Comparison of ENCODE assay signal across 8 cellular contexts in the genomic region with DNA sequence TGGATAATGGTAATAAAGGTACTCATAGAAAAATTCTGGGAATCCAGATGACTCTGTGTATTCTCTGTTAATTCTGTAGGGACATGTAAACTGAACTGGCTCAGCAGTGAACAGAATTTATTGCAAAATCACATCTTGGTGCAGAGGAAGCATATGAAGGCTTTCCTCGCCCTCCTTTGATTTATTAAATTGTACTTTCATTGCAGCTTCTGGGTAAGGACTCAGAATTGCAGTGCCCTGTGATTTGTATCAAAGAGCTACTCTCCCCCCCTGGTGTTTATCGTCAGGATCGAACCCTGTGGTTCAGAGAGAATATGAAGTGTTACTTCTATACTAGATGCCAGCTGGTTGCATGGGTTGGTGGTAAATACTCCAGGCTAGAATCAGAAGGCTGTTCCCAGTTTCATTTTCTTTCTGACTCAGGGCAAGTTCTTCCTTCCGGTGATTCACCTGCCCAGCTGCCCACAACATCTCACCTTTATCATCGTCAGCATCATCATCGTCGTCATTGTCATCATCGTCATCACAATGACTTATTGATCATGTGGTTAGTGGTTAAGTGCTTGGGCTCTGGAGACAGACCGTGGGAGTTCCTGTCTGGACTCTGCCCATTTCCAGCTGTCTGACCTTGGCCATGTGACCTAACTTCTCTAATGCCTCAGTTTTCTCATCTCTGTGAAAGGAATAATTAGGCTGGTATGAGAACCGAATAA.
DNase-seq lines count a peak whose midpoint lies in the region; ATAC-seq, FAIRE-seq and TF ChIP-seq lines count a peak whose summit lies in the region.

No MANE protein-coding gene starts in this region.

- dilution Hi-C loops in endothelial cell of umbilical vein (cut with MboI; ENCODE audit: extremely low pct_ligation_motif_present, low sequenced_read_pairs), result no loop called here

- H3K9me3 ChIP-seq in endothelial cell of umbilical vein (replicated peaks; ENCODE audit: control insufficient read depth, insufficient read depth, low read length), result no peaks in the 10 kb centered on the region

- TF ChIP-seq CTCF in endothelial cell of umbilical vein (IDR thresholded peaks at IDR 0.05; ENCODE audit: extremely low read depth in 1 of 2, insufficient read depth in 1 of 2, low read depth in 1 of 2, low read length in 2 of 2) (no peak), progenitor cell of endocrine pancreas (IDR thresholded peaks at IDR 0.05; ENCODE audit: unreplicated experiment) (no peak)

- DNase-seq in GM03348 (ENCODE audit: low spot score) (peak; percentile 57), endothelial cell of umbilical vein (ENCODE audit: low read depth, low spot score) (peak; percentile 64), NCI-H128 (lab: John Stamatoyannopoulos, UW; ENCODE audit: unreplicated experiment) (no peak), progenitor cell of endocrine pancreas (ENCODE audit: low spot score, unreplicated experiment) (no peak)
- peak; percentile 40 to 85 for DNase-seq in activated CD4-positive, alpha-beta T cell treated with anti-CD3 and anti-CD28 coated beads, Interleukin-2, amount 50 U/mL, for 24 hours (ENCODE audit: low read depth in 1 of 2, low spot score in 1 of 2)

- H3K4me3 ChIP-seq in endothelial cell of umbilical vein (replicated peaks in 1 of 3; ENCODE audit: insufficient read depth in 1 of 3, low read depth in 1 of 3, low read length in 3 of 3) (no peak overlapping the region), skin epidermis (no peak overlapping the region)

- FAIRE-seq in endothelial cell of umbilical vein (lab: Jason Lieb, UNC), result peak; percentile 67

- no peaks in the 10 kb centered on the region for H3K27me3 ChIP-seq in endothelial cell of umbilical vein (ENCODE audit: control insufficient read depth in 2 of 2, insufficient read depth in 2 of 2, low read length in 2 of 2)

- H3K27me3 Mint-ChIP-seq in IgD-negative memory B cell (no peaks in the 10 kb centered on the region), progenitor cell of endocrine pancreas (no peaks in the 10 kb centered on the region)

- no peak overlapping the region for H2AFZ ChIP-seq in endothelial cell of umbilical vein (ENCODE audit: low read depth, low read length)

- ATAC-seq in GM21529 (IDR thresholded peaks at IDR 0.05; ENCODE audit: unreplicated experiment), result peak; percentile 80

- no peaks in the 10 kb centered on the region for H3K36me3 Mint-ChIP-seq in IgD-negative memory B cell
- H3K36me3 Mint-ChIP-seq in progenitor cell of endocrine pancreas (ENCODE audit: insufficient read depth), result peaks cover under 1% of the 10 kb centered on the region

- no TSS peak for BruUV-seq in endothelial cell of umbilical vein (replicated peaks; lab: Mats Ljungman, UMichigan)

- no peaks in the 10 kb centered on the region for H3K36me3 ChIP-seq in endothelial cell of umbilical vein (ENCODE audit: control insufficient read depth in 2 of 2, extremely low read depth in 1 of 2, insufficient read depth in 2 of 2, low read length in 2 of 2)

- H3K9me3 Mint-ChIP-seq in IgD-negative memory B cell (no peaks in the 10 kb centered on the region), progenitor cell of endocrine pancreas (ENCODE audit: low read depth) (no peaks in the 10 kb centered on the region)

- H3K4me3 Mint-ChIP-seq in IgD-negative memory B cell, result peak overlapping the region in 3 of 4 donors; percentile 20 to 88 (median 31)
- no peak overlapping the region for H3K4me3 Mint-ChIP-seq in progenitor cell of endocrine pancreas (ENCODE audit: low read depth)

- POLR2A ChIA-PET in endothelial cell of umbilical vein (lab: Charles Lee), result no interaction called here

- H3K27ac ChIP-seq in endothelial cell of umbilical vein (ENCODE audit: insufficient read depth, low read depth, low read length), result no peak overlapping the region
- H3K27ac ChIP-seq in skin epidermis, result peak overlapping the region in 12 of 21 experiments; percentile 20 to 71 (median 52)

- H3K79me2 ChIP-seq in endothelial cell of umbilical vein (ENCODE audit: control insufficient read depth, insufficient read depth, low read length), result no peaks in the 10 kb centered on the region

- intact Hi-C loops in endothelial cell of umbilical vein (cut with micrococcal nuclease), result loop anchor here (10.0 kb wide), 1 partner anchor 576 kb away; no protein-coding TSS in a partner anchor

- H3K4me1 Mint-ChIP-seq in IgD-negative memory B cell (peaks cover 22 to 30% (median 23%) of the 10 kb centered on the region in 3 donors), progenitor cell of endocrine pancreas (ENCODE audit: low read depth) (peaks cover 8% of the 10 kb centered on the region)

- peak overlapping the region; percentile 50 to 97 (median 75) for H3K27ac Mint-ChIP-seq in IgD-negative memory B cell
- H3K27ac Mint-ChIP-seq in progenitor cell of endocrine pancreas, result no peak overlapping the region

- H3K9ac ChIP-seq in endothelial cell of umbilical vein (replicated peaks; ENCODE audit: extremely low read depth, insufficient read depth, low read length), result no peak overlapping the region

- no peak overlapping the region for H3K4me2 ChIP-seq in endothelial cell of umbilical vein (ENCODE audit: insufficient read depth, low read length)

- H4K20me1 ChIP-seq in endothelial cell of umbilical vein (replicated peaks; ENCODE audit: control insufficient read depth, extremely low read depth, insufficient read depth, low read length), result no peaks in the 10 kb centered on the region

- peaks cover 3% of the 10 kb centered on the region for H3K4me1 ChIP-seq in endothelial cell of umbilical vein (ENCODE audit: control insufficient read depth, extremely low read depth, insufficient read depth, low read length)

- H3K9me1 ChIP-seq in endothelial cell of umbilical vein (replicated peaks; ENCODE audit: control insufficient read depth, extremely low read depth, insufficient read depth, low read length), result no peaks in the 10 kb centered on the region

- TF ChIP-seq POLR2A in endothelial cell of umbilical vein (IDR thresholded peaks at IDR 0.05; ENCODE audit: low read depth, low read length), result no peak

- CTCF ChIA-PET in endothelial cell of umbilical vein (lab: Charles Lee), result interaction anchor here (1.1 to 1.4 kb wide), 4 partner anchors 83 to 121 kb away, joined by 3 to 10 read pairs (median 6); no protein-coding TSS in a partner anchor

TF ChIP-seq in endothelial cell of umbilical vein, 7 proteins besides CTCF, POLR2A, EP300 and RAD21:
- TF ChIP-seq GATA2 (IDR thresholded peaks at IDR 0.05; ENCODE audit: insufficient read depth, insufficient read length, low read depth, low read length), result peak; percentile 50
- peak; percentile 64 for TF ChIP-seq JUN (IDR thresholded peaks at IDR 0.05; ENCODE audit: borderline replicate concordance, insufficient read depth, insufficient read length, low read depth)
- peak; percentile 52 for TF ChIP-seq POLR2AphosphoS5 (IDR thresholded peaks at IDR 0.05; ENCODE audit: insufficient read depth, low read depth, low read length)
- no peak for TF ChIP-seq EZH2 (IDR thresholded peaks at IDR 0.05; ENCODE audit: borderline replicate concordance, low read depth, low read length, severe bottlenecking)
- no peak for TF ChIP-seq MYC (IDR thresholded peaks at IDR 0.05; ENCODE audit: low read depth, low read length)
- TF ChIP-seq, protein P1, sequence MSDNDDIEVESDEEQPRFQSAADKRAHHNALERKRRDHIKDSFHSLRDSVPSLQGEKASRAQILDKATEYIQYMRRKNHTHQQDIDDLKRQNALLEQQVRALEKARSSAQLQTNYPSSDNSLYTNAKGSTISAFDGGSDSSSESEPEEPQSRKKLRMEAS (IDR thresholded peaks at IDR 0.05; ENCODE audit: insufficient read depth, insufficient read length), result peak; percentile 46
- peak; percentile 56 for TF ChIP-seq FOS (IDR thresholded peaks at IDR 0.05; ENCODE audit: borderline replicate concordance, insufficient read depth, low read length)

Comparison
In these comparisons a context has a peak if more than half of its experiments do, and no peak if none do; other contexts are left out.
1. DNase-seq: peak in GM03348 (single experiment), activated CD4-positive, alpha-beta T cell treated with anti-CD3 and anti-CD28 coated beads, Interleukin-2, amount 50 U/mL, for 24 hours (2 of 2) and endothelial cell of umbilical vein (single experiment); none in NCI-H128 (single experiment) and progenitor cell of endocrine pancreas (single experiment).